1 cellular context compared by ENCODE assay signal in the genomic region with DNA sequence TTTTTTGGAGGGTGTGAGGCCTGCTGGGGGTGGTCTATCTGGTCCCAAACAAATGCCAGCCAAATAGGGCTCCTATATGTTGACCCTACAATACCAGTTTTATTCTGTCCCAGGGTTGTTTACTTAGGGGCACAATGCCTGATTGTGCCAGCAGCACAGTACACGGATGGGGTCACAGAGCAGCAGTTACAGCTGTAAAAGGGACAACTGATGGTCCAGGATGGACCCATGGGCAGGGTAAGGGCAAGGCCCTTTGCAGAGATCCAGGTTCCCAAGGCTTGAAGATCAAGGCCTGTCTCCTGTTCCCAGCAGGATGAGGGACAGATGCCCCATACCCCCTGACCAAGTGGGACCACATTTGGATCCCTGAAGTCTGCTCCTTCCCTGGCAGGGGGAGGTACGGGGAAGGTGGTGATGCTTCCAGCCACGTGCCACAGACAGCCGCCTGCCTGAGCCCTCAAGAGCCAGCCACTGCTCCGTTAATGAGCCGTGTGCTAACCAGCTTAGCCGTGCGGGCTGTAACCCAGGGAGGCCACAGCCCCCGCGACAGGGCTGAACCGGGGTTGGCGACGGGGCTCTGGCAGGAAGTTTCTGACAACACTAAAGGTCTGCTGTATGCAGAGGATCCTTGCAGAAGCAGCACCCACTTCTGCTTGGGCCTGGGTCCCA.
TF ChIP-seq lines count a peak whose summit lies in the region.

No MANE protein-coding gene starts in this region.

TF ChIP-seq in K562, 482 proteins besides CTCF, POLR2A, EP300 and RAD21:
- TF ChIP-seq, protein P1, sequence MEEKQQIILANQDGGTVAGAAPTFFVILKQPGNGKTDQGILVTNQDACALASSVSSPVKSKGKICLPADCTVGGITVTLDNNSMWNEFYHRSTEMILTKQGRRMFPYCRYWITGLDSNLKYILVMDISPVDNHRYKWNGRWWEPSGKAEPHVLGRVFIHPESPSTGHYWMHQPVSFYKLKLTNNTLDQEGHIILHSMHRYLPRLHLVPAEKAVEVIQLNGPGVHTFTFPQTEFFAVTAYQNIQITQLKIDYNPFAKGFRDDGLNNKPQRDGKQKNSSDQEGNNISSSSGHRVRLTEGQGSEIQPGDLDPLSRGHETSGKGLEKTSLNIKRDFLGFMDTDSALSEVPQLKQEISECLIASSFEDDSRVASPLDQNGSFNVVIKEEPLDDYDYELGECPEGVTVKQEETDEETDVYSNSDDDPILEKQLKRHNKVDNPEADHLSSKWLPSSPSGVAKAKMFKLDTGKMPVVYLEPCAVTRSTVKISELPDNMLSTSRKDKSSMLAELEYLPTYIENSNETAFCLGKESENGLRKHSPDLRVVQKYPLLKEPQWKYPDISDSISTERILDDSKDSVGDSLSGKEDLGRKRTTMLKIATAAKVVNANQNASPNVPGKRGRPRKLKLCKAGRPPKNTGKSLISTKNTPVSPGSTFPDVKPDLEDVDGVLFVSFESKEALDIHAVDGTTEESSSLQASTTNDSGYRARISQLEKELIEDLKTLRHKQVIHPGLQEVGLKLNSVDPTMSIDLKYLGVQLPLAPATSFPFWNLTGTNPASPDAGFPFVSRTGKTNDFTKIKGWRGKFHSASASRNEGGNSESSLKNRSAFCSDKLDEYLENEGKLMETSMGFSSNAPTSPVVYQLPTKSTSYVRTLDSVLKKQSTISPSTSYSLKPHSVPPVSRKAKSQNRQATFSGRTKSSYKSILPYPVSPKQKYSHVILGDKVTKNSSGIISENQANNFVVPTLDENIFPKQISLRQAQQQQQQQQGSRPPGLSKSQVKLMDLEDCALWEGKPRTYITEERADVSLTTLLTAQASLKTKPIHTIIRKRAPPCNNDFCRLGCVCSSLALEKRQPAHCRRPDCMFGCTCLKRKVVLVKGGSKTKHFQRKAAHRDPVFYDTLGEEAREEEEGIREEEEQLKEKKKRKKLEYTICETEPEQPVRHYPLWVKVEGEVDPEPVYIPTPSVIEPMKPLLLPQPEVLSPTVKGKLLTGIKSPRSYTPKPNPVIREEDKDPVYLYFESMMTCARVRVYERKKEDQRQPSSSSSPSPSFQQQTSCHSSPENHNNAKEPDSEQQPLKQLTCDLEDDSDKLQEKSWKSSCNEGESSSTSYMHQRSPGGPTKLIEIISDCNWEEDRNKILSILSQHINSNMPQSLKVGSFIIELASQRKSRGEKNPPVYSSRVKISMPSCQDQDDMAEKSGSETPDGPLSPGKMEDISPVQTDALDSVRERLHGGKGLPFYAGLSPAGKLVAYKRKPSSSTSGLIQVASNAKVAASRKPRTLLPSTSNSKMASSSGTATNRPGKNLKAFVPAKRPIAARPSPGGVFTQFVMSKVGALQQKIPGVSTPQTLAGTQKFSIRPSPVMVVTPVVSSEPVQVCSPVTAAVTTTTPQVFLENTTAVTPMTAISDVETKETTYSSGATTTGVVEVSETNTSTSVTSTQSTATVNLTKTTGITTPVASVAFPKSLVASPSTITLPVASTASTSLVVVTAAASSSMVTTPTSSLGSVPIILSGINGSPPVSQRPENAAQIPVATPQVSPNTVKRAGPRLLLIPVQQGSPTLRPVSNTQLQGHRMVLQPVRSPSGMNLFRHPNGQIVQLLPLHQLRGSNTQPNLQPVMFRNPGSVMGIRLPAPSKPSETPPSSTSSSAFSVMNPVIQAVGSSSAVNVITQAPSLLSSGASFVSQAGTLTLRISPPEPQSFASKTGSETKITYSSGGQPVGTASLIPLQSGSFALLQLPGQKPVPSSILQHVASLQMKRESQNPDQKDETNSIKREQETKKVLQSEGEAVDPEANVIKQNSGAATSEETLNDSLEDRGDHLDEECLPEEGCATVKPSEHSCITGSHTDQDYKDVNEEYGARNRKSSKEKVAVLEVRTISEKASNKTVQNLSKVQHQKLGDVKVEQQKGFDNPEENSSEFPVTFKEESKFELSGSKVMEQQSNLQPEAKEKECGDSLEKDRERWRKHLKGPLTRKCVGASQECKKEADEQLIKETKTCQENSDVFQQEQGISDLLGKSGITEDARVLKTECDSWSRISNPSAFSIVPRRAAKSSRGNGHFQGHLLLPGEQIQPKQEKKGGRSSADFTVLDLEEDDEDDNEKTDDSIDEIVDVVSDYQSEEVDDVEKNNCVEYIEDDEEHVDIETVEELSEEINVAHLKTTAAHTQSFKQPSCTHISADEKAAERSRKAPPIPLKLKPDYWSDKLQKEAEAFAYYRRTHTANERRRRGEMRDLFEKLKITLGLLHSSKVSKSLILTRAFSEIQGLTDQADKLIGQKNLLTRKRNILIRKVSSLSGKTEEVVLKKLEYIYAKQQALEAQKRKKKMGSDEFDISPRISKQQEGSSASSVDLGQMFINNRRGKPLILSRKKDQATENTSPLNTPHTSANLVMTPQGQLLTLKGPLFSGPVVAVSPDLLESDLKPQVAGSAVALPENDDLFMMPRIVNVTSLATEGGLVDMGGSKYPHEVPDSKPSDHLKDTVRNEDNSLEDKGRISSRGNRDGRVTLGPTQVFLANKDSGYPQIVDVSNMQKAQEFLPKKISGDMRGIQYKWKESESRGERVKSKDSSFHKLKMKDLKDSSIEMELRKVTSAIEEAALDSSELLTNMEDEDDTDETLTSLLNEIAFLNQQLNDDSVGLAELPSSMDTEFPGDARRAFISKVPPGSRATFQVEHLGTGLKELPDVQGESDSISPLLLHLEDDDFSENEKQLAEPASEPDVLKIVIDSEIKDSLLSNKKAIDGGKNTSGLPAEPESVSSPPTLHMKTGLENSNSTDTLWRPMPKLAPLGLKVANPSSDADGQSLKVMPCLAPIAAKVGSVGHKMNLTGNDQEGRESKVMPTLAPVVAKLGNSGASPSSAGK (IDR thresholded peaks at IDR 0.05) = no peak
- no peak for TF ChIP-seq YBX1 (IDR thresholded peaks at IDR 0.05)
- 0 out of 2 replicates have a peak, but pooled peaks have one; percentile 22 for TF ChIP-seq TFAP4 (CRISPR knock-in tag; IDR thresholded peaks at IDR 0.05; ENCODE audit: borderline replicate concordance)
- peak; percentile 29; the same call in 1 of the 2 replicates for TF ChIP-seq POLR2G (IDR thresholded peaks at IDR 0.05; ENCODE audit: low read depth, low read length)
- no peak for TF ChIP-seq ZNF224 (CRISPR knock-in tag; IDR thresholded peaks at IDR 0.05)
- TF ChIP-seq RBFOX2 (IDR thresholded peaks at IDR 0.05; ENCODE audit: low read depth, low read length) = 0 out of 2 replicates have a peak, but pooled peaks have one; percentile 32
